8 cellular contexts compared by ENCODE assay signal in genomic region chr11:118914178-118914918, GRCh38. TPM values are rescaled to one million over a fixed set of nuclear protein-coding genes. Genes with fewer than 3 reads are reported as not detected.
DNase-seq lines count a peak whose midpoint lies in the region; ATAC-seq and TF ChIP-seq lines count a peak whose summit lies in the region.

No MANE protein-coding gene starts in this region.

- peaks cover 7% of the 10 kb centered on the region for H3K36me3 Mint-ChIP-seq in CD4-positive, CD25-positive, alpha-beta regulatory T cell

- ATAC-seq in CD4-positive, CD25-positive, alpha-beta regulatory T cell (ENCODE audit: low read depth in 2 of 2) = peak; percentile 77 to 79
- ATAC-seq in gastroesophageal sphincter (no peak), gastrocnemius medialis (no peak), HG03521 (IDR thresholded peaks at IDR 0.05; ENCODE audit: unreplicated experiment) (no peak)

- DNase-seq in CD4-positive, CD25-positive, alpha-beta regulatory T cell = peak; percentile 67 to 91 (median 80)
- DNase-seq in activated T-cell treated with anti-CD3 and anti-CD28 coated beads, Interleukin-2, amount 50 U/mL, for 48 hours = peak; percentile 80 to 81
- DNase-seq in gastrocnemius medialis = no peak
- DNase-seq in mesenteric fat pad (ENCODE audit: low spot score) = no peak
- no peak for DNase-seq in NCI-H1105 treated with DMSO at 0.1 percent for 48 hours (lab: John Stamatoyannopoulos, UW)

- H3K27me3 Mint-ChIP-seq in CD4-positive, CD25-positive, alpha-beta regulatory T cell = no peaks in the 10 kb centered on the region

- H3K4me3 ChIP-seq in CD4-positive, CD25-positive, alpha-beta regulatory T cell (ENCODE audit: low read depth, low read length) = peak overlapping the region; percentile 70
- H3K4me3 ChIP-seq in gastroesophageal sphincter (peak overlapping the region in 1 of 2 donors; percentile 25), gastrocnemius medialis (peak overlapping the region; percentile 12 to 56 (median 30))

- H3K4me1 Mint-ChIP-seq in CD4-positive, CD25-positive, alpha-beta regulatory T cell = peaks cover 0 to 91% (median 47%) of the 10 kb centered on the region in 4 donors

- H3K9me3 Mint-ChIP-seq in CD4-positive, CD25-positive, alpha-beta regulatory T cell = peaks cover 0 to 2% (median 0%) of the 10 kb centered on the region in 7 donors

- intact Hi-C loops in gastrocnemius medialis (cut with DNase I; ENCODE audit: low total_unique reads) = no loop called here

- peaks cover 99% of the 10 kb centered on the region for H3K4me1 ChIP-seq in CD4-positive, CD25-positive, alpha-beta regulatory T cell (ENCODE audit: control insufficient read depth, insufficient read depth, low read length, poor library complexity, severe bottlenecking)
- peaks cover 45 to 100% (median 82%) of the 10 kb centered on the region in 3 donors for H3K4me1 ChIP-seq in gastroesophageal sphincter
- H3K4me1 ChIP-seq in gastrocnemius medialis = peaks cover 94 to 97% of the 10 kb centered on the region in 2 donors

- 80% methylated on average over 1 of the region's 15 CpGs; no CpG with 5 or more reads in 1 of the 2 donors for whole genome bisulfite sequencing in gastroesophageal sphincter (ENCODE audit: low coverage in 1 of 2), 2 donors

- H3K4me3 Mint-ChIP-seq in CD4-positive, CD25-positive, alpha-beta regulatory T cell = peak overlapping the region; percentile 78 to 91 (median 86)

- H3K9me3 ChIP-seq in CD4-positive, CD25-positive, alpha-beta regulatory T cell (ENCODE audit: control insufficient read depth in 2 of 2, low read length in 2 of 2) = no peaks in the 10 kb centered on the region
- H3K9me3 ChIP-seq in KOPT-K1 (ENCODE audit: insufficient read depth, low read length, poor library complexity, severe bottlenecking) (no peaks in the 10 kb centered on the region), gastroesophageal sphincter (no peaks in the 10 kb centered on the region), gastrocnemius medialis (no peaks in the 10 kb centered on the region)

- H3K27ac ChIP-seq in CD4-positive, CD25-positive, alpha-beta regulatory T cell (ENCODE audit: insufficient read depth, low read length, poor library complexity, severe bottlenecking) = peak overlapping the region; percentile 100
- H3K27ac ChIP-seq in KOPT-K1 (ENCODE audit: low read depth, low read length, poor library complexity, severe bottlenecking) (peak overlapping the region; percentile 73), gastroesophageal sphincter (peak overlapping the region; percentile 90 to 98 (median 95)), gastrocnemius medialis (peak overlapping the region; percentile 89 to 100 (median 96))

- TF ChIP-seq CTCF in gastroesophageal sphincter (IDR thresholded peaks at IDR 0.05) (no peak), gastrocnemius medialis (IDR thresholded peaks at IDR 0.05 in 4 of 5, conservative IDR thresholded peaks at IDR 0.05 in 1 of 5) (no peak)

- H3K36me3 ChIP-seq in CD4-positive, CD25-positive, alpha-beta regulatory T cell (ENCODE audit: control insufficient read depth, insufficient read depth, low read length) = peaks cover 4% of the 10 kb centered on the region
- no peaks in the 10 kb centered on the region for H3K36me3 ChIP-seq in KOPT-K1 (ENCODE audit: insufficient read depth, low read length)
- H3K36me3 ChIP-seq in gastroesophageal sphincter = no peaks in the 10 kb centered on the region
- H3K36me3 ChIP-seq in gastrocnemius medialis = no peaks in the 10 kb centered on the region

- in situ Hi-C loops in gastrocnemius medialis (cut with MboI; ENCODE audit: low sequenced_read_pairs in 4 of 4) = no loop called here

- no peak for TF ChIP-seq POLR2A in gastroesophageal sphincter (IDR thresholded peaks at IDR 0.05)
- TF ChIP-seq POLR2A in gastrocnemius medialis (IDR thresholded peaks at IDR 0.05) = no peak

- peak overlapping the region; percentile 99 for H3K27ac Mint-ChIP-seq in CD4-positive, CD25-positive, alpha-beta regulatory T cell

- H3K27me3 ChIP-seq in CD4-positive, CD25-positive, alpha-beta regulatory T cell (ENCODE audit: control insufficient read depth, insufficient read depth, low read length) = no peaks in the 10 kb centered on the region
- no peaks in the 10 kb centered on the region for H3K27me3 ChIP-seq in gastroesophageal sphincter
- no peaks in the 10 kb centered on the region for H3K27me3 ChIP-seq in gastrocnemius medialis

- no peak for TF ChIP-seq EP300 in gastroesophageal sphincter (IDR thresholded peaks at IDR 0.05)

RNA-seq across cellular contexts. Expression of gene BCL9L, which starts 11.4 kb away (rescaled TPM):
- 229 TPM for total RNA-seq in CD4-positive, CD25-positive, alpha-beta regulatory T cell
- polyA plus RNA-seq in CD4-positive, CD25-positive, alpha-beta regulatory T cell = 1 to 10 TPM; 2.1 to 4.1 (median 3.1) TPM
- total RNA-seq in gastroesophageal sphincter (10 to 100 TPM; 24.6 to 66.2 (median 30.8) TPM), gastrocnemius medialis (10 to 100 TPM; 17.1 to 35.6 (median 23.8) TPM), mesenteric fat pad (86.4 TPM)

RNA-seq across cellular contexts. Expression of gene CXCR5, which starts 30.7 kb away (rescaled TPM):
- total RNA-seq in CD4-positive, CD25-positive, alpha-beta regulatory T cell = 4.8 TPM
- 10 to 100 TPM in 1 of 4 donors, 1 to 10 TPM in 3; 3.3 to 10.7 (median 6.0) TPM for polyA plus RNA-seq in CD4-positive, CD25-positive, alpha-beta regulatory T cell
- total RNA-seq in gastroesophageal sphincter = under 1 TPM in 1 of 4 donors, not detected in 3; 0.08 TPM
- not detected for total RNA-seq in gastrocnemius medialis
- total RNA-seq in mesenteric fat pad = not detected

RNA-seq across cellular contexts. Expression of gene UPK2, which starts 41.8 kb away (rescaled TPM):
- total RNA-seq in CD4-positive, CD25-positive, alpha-beta regulatory T cell = not detected
- polyA plus RNA-seq in CD4-positive, CD25-positive, alpha-beta regulatory T cell = under 1 TPM; 0.19 to 0.42 (median 0.23) TPM
- not detected for total RNA-seq in gastroesophageal sphincter
- total RNA-seq in gastrocnemius medialis = not detected
- not detected for total RNA-seq in mesenteric fat pad

RNA-seq across cellular contexts. Expression of gene FOXR1, which starts 57.2 kb away (rescaled TPM):
- not detected for total RNA-seq in CD4-positive, CD25-positive, alpha-beta regulatory T cell
- polyA plus RNA-seq in CD4-positive, CD25-positive, alpha-beta regulatory T cell = not detected
- total RNA-seq in gastroesophageal sphincter = not detected
- not detected for total RNA-seq in gastrocnemius medialis
- not detected for total RNA-seq in mesenteric fat pad

Comparison
In these comparisons a context has a peak if more than half of its experiments do, and no peak if none do; other contexts are left out.
1. ATAC-seq: peak in CD4-positive, CD25-positive, alpha-beta regulatory T cell (2 of 2); none in gastroesophageal sphincter (single experiment), gastrocnemius medialis (0 of 2) and HG03521 (single experiment).
2. DNase-seq: peak in CD4-positive, CD25-positive, alpha-beta regulatory T cell (3 of 3) and activated T-cell treated with anti-CD3 and anti-CD28 coated beads, Interleukin-2, amount 50 U/mL, for 48 hours (2 of 2); none in gastrocnemius medialis (0 of 2), mesenteric fat pad (single experiment) and NCI-H1105 treated with DMSO at 0.1 percent for 48 hours (single experiment).
3. Peak in every context shown above with its lines, with median percentiles within 50 percentile points of each other: H3K27ac ChIP-seq.